In the genomic region with DNA sequence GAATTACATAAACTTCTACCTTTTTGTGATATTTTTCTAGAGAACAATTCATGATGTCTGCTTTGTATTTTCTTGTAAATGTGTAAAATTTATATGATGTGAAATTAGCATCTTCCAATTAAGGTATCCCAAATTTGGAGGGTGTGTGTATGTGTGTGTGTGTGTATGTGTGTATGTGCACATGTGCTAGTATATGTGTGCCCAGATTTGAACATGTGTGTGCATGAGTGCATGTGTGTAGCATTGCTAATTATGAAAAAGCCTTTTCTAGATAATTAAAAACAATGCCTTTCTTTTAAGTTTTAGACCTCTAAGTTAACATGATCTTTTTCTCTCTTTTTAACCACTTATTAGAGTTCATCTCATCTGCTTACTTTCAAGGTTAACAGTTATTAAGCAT, we compare ENCODE assay signal across 7 cellular contexts.
"Had no signal": no experiment of that assay in that cellular context is flagged by ENCODE, and none has a peak within 500 bp of the region (broad histone marks: within the 10 kb centered on the region; RNA-seq: fewer than 3 reads in every experiment).

No MANE protein-coding gene starts in this region.

- H3K4me3 ChIP-seq: GM12878 had no signal

- FAIRE-seq: G401.6, GM12878, GM12892, GM18507, GM19239 had no signal

- DNase-seq: GDM1, GF-D8 had no signal
